22 cellular contexts compared by ENCODE assay signal in genomic region chr2:240956935-240957655, GRCh38. TPM values are rescaled to one million over a fixed set of nuclear protein-coding genes. Genes with fewer than 3 reads are reported as not detected.
DNase-seq lines count a peak whose midpoint lies in the region; ATAC-seq and TF ChIP-seq lines count a peak whose summit lies in the region.
"Had no signal": no experiment of that assay in that cellular context is flagged by ENCODE, and none has a peak within 500 bp of the region (broad histone marks: within the 10 kb centered on the region; RNA-seq: fewer than 3 reads in every experiment).

No MANE protein-coding gene starts in this region.

- intact Hi-C loops in Right ventricle myocardium superior (cut with DNase I) (no loop called here), left cardiac atrium (cut with DNase I) (no loop called here), testis (cut with DNase I; ENCODE audit: low total_unique reads) (no loop called here), aorta (cut with DNase I) (no loop called here)
- intact Hi-C loops in activated CD8-positive, alpha-beta T cell treated with anti-CD3 and anti-CD28 coated beads for 36 hours (cut with micrococcal nuclease), result no loop called here

- H3K9me3 ChIP-seq in testis (no peaks in the 10 kb centered on the region), aorta (ENCODE audit: control insufficient read depth, low read length) (no peaks in the 10 kb centered on the region)
- H3K9me3 ChIP-seq: adrenal gland, esophagus squamous epithelium, gastroesophageal sphincter, suprapubic skin had no signal

- DNase-seq in Right ventricle myocardium superior (peak; percentile 38), left cardiac atrium (no peak), cerebellar cortex (ENCODE audit: low spot score) (peak; percentile 15), testis (peak; percentile 13), aorta (no peak)
- peak; percentile 55 for DNase-seq in natural killer cell treated with Interleukin-12 subunit alpha and Interleukin-12 subunit beta and Interleukin-15 and Interleukin-18, amount 100 ng/mL, for 72 hours (ENCODE audit: low spot score)
- DNase-seq in activated CD8-positive, alpha-beta T cell treated with anti-CD3 and anti-CD28 coated beads for 36 hours, result no peak
- DNase-seq: activated effector memory CD4-positive, alpha-beta T cell treated with Interleukin-2 at 50 U/mL for 16 hours; effector CD8-positive, alpha-beta T cell; esophagus squamous epithelium; GF-D8; kidney glomerular epithelial cell; NCI-H1436 treated with DMSO at 0.1 percent for 48 hours; NCI-H2171; stimulated activated CD4-positive, alpha-beta T cell treated with anti-CD3 and anti-CD28 coated beads, Interleukin-15, amount 100 ng/mL, for 24 hours had no signal

- H3K27ac Mint-ChIP-seq in natural killer cell treated with Interleukin-12 subunit alpha and Interleukin-12 subunit beta and Interleukin-15 and Interleukin-18, amount 100 ng/mL, for 72 hours, result no peak overlapping the region
- no peak overlapping the region for H3K27ac Mint-ChIP-seq in activated CD8-positive, alpha-beta T cell treated with anti-CD3 and anti-CD28 coated beads for 36 hours
- H3K27ac Mint-ChIP-seq: T-cell had no signal

- no peaks in the 10 kb centered on the region for H3K4me1 Mint-ChIP-seq in natural killer cell treated with Interleukin-12 subunit alpha and Interleukin-12 subunit beta and Interleukin-15 and Interleukin-18, amount 100 ng/mL, for 72 hours (ENCODE audit: low read depth in 2 of 2)
- no peaks in the 10 kb centered on the region for H3K4me1 Mint-ChIP-seq in activated CD8-positive, alpha-beta T cell treated with anti-CD3 and anti-CD28 coated beads for 36 hours (ENCODE audit: low read depth)
- H3K4me1 Mint-ChIP-seq: T-cell had no signal

- H3K9me3 Mint-ChIP-seq in natural killer cell treated with Interleukin-12 subunit alpha and Interleukin-12 subunit beta and Interleukin-15 and Interleukin-18, amount 100 ng/mL, for 72 hours, result no peaks in the 10 kb centered on the region
- H3K9me3 Mint-ChIP-seq in activated CD8-positive, alpha-beta T cell treated with anti-CD3 and anti-CD28 coated beads for 36 hours, result no peaks in the 10 kb centered on the region
- H3K9me3 Mint-ChIP-seq: T-cell had no signal

- H3K4me3 ChIP-seq in testis (no peak overlapping the region), aorta (ENCODE audit: low read length in 2 of 2) (no peak overlapping the region)
- H3K4me3 ChIP-seq: adrenal gland, cardiac muscle cell, esophagus squamous epithelium, gastroesophageal sphincter, K562, suprapubic skin had no signal

- no peak overlapping the region for H3K4me3 Mint-ChIP-seq in natural killer cell treated with Interleukin-12 subunit alpha and Interleukin-12 subunit beta and Interleukin-15 and Interleukin-18, amount 100 ng/mL, for 72 hours
- no peak overlapping the region for H3K4me3 Mint-ChIP-seq in activated CD8-positive, alpha-beta T cell treated with anti-CD3 and anti-CD28 coated beads for 36 hours
- H3K4me3 Mint-ChIP-seq: T-cell had no signal

- H3K36me3 Mint-ChIP-seq in natural killer cell treated with Interleukin-12 subunit alpha and Interleukin-12 subunit beta and Interleukin-15 and Interleukin-18, amount 100 ng/mL, for 72 hours, result no peaks in the 10 kb centered on the region
- no peaks in the 10 kb centered on the region for H3K36me3 Mint-ChIP-seq in activated CD8-positive, alpha-beta T cell treated with anti-CD3 and anti-CD28 coated beads for 36 hours (ENCODE audit: low read depth)
- H3K36me3 Mint-ChIP-seq: T-cell had no signal

- H3K27me3 ChIP-seq in testis (no peaks in the 10 kb centered on the region), aorta (ENCODE audit: control insufficient read depth in 1 of 2, insufficient read depth in 2 of 2, low read length in 1 of 2) (no peaks in the 10 kb centered on the region)
- H3K27me3 ChIP-seq: adrenal gland, cardiac muscle cell had no signal

- WGBS in testis, 2 donors, result 93 to 94% methylated on average over 14 to 32 of the region's 32 CpGs
- 91 to 94% methylated on average over 30 to 32 of the region's 32 CpGs for WGBS in aorta, 2 donors

- POLR2A ChIA-PET in activated CD8-positive, alpha-beta T cell treated with anti-CD3 and anti-CD28 coated beads for 36 hours (lab: Charles Lee), result no interaction called here

- peaks cover 0 to 2% of the 10 kb centered on the region in 2 donors for H3K27me3 Mint-ChIP-seq in natural killer cell treated with Interleukin-12 subunit alpha and Interleukin-12 subunit beta and Interleukin-15 and Interleukin-18, amount 100 ng/mL, for 72 hours
- no peaks in the 10 kb centered on the region for H3K27me3 Mint-ChIP-seq in activated CD8-positive, alpha-beta T cell treated with anti-CD3 and anti-CD28 coated beads for 36 hours

- no peak for ATAC-seq in Right ventricle myocardium superior (ENCODE audit: poor library complexity)
- no peak for ATAC-seq in left cardiac atrium
- ATAC-seq in natural killer cell treated with Interleukin-12 subunit alpha and Interleukin-12 subunit beta and Interleukin-15 and Interleukin-18, amount 100 ng/mL, for 72 hours, result no peak
- ATAC-seq in aorta (ENCODE audit: low FRiP score), result no peak
- no peak for ATAC-seq in activated CD8-positive, alpha-beta T cell treated with anti-CD3 and anti-CD28 coated beads for 36 hours
- no peak for ATAC-seq in GM18517 (IDR thresholded peaks at IDR 0.05; ENCODE audit: unreplicated experiment)
- ATAC-seq: gastroesophageal sphincter, K562, T-cell had no signal

- no peak for TF ChIP-seq POLR2A in testis (IDR thresholded peaks at IDR 0.05)

- H3K4me1 ChIP-seq in testis, result peaks cover 47% of the 10 kb centered on the region
- no peaks in the 10 kb centered on the region for H3K4me1 ChIP-seq in aorta (ENCODE audit: control insufficient read depth in 1 of 2, insufficient read depth in 2 of 2, low read length in 2 of 2)

- H3K27ac ChIP-seq in testis (peak overlapping the region; percentile 6 to 19), aorta (ENCODE audit: low read depth in 1 of 2, low read length in 2 of 2) (no peak overlapping the region)
- H3K27ac ChIP-seq: cardiac muscle cell, esophagus squamous epithelium, gastroesophageal sphincter, suprapubic skin had no signal

- TF ChIP-seq CTCF in testis (IDR thresholded peaks at IDR 0.05), result no peak
- no peak for TF ChIP-seq CTCF in activated CD8-positive, alpha-beta T cell treated with anti-CD3 and anti-CD28 coated beads for 36 hours (IDR thresholded peaks at IDR 0.05)

- CTCF ChIA-PET in activated CD8-positive, alpha-beta T cell treated with anti-CD3 and anti-CD28 coated beads for 36 hours (lab: Charles Lee), result no interaction called here

- H3K36me3 ChIP-seq in testis (ENCODE audit: low read depth, missing control alignments) (no peaks in the 10 kb centered on the region), aorta (ENCODE audit: control insufficient read depth in 1 of 2, insufficient read depth in 2 of 2, low read length in 1 of 2) (no peaks in the 10 kb centered on the region)
- H3K36me3 ChIP-seq: adrenal gland, cardiac muscle cell, esophagus squamous epithelium, gastroesophageal sphincter, suprapubic skin had no signal

RNA-seq across cellular contexts. Expression of gene SNED1, which starts 41.3 kb away (rescaled TPM):
- total RNA-seq in Right ventricle myocardium superior, result 8.0 TPM
- 10 to 100 TPM; 12.2 to 31.9 TPM for total RNA-seq in left cardiac atrium
- under 1 TPM in 1 of 2 donors, not detected in 1; 0.14 TPM for total RNA-seq in natural killer cell treated with Interleukin-12 subunit alpha and Interleukin-12 subunit beta and Interleukin-15 and Interleukin-18, amount 100 ng/mL, for 72 hours
- total RNA-seq in testis, result 100 to 1,000 TPM in 1 of 2 donors, 10 to 100 TPM in 1; 82.7 to 107 TPM
- 15.8 TPM for polyA plus RNA-seq in testis (ENCODE audit: insufficient read depth, low read depth, low replicate concordance)
- 100 to 1,000 TPM; 108 to 149 TPM for total RNA-seq in aorta
- polyA plus RNA-seq in aorta, result 10 to 100 TPM in 1 of 2 donors, 1 to 10 TPM in 1; 5.9 to 27.3 TPM
- total RNA-seq in activated CD8-positive, alpha-beta T cell treated with anti-CD3 and anti-CD28 coated beads for 36 hours, result 1 to 10 TPM; 1.4 to 1.8 TPM

RNA-seq across cellular contexts. Expression of gene CROCC2, which starts 51.0 kb away (rescaled TPM):
- total RNA-seq in Right ventricle myocardium superior, result not detected
- not detected for total RNA-seq in left cardiac atrium
- total RNA-seq in natural killer cell treated with Interleukin-12 subunit alpha and Interleukin-12 subunit beta and Interleukin-15 and Interleukin-18, amount 100 ng/mL, for 72 hours, result not detected
- under 1 TPM; 0.43 to 0.55 TPM for total RNA-seq in testis
- 0.51 TPM for polyA plus RNA-seq in testis (ENCODE audit: insufficient read depth, low read depth, low replicate concordance)
- total RNA-seq in aorta, result under 1 TPM; 0.13 to 0.45 TPM
- not detected for polyA plus RNA-seq in aorta
- total RNA-seq in activated CD8-positive, alpha-beta T cell treated with anti-CD3 and anti-CD28 coated beads for 36 hours, result not detected
- total RNA-seq: cardiac muscle cell, esophagus squamous epithelium, gastroesophageal sphincter, K562, suprapubic skin, T-cell had no signal
- polyA plus RNA-seq: cardiac muscle cell, K562 had no signal

Comparison
In these comparisons a context has a peak if more than half of its experiments do, and no peak if none do; other contexts are left out.
1. DNase-seq: peak in Right ventricle myocardium superior (single experiment), cerebellar cortex (single experiment), natural killer cell treated with Interleukin-12 subunit alpha and Interleukin-12 subunit beta and Interleukin-15 and Interleukin-18, amount 100 ng/mL, for 72 hours (single experiment) and testis (single experiment); none in left cardiac atrium (single experiment), aorta (0 of 2) and activated CD8-positive, alpha-beta T cell treated with anti-CD3 and anti-CD28 coated beads for 36 hours (single experiment).
2. H3K27ac ChIP-seq: peak in testis (2 of 2); none in aorta (0 of 2).